In the genomic region with DNA sequence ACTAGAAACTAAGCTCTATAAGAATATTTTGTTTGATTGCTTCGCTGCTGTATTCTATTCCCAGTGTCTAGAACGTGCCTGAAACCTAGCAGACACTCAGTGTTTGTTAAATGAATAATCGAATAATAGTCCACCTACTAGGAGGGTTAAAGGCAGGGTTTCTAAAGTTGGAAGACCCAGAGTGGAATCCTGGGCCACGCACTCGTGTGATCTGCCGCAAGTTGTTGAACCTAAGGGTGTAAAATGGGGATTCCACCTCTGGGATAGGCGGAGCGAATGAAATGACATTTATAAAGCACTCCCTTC, we compare ENCODE assay signal across 8 cellular contexts. TPM values are rescaled to one million over a fixed set of nuclear protein-coding genes. Genes with fewer than 3 reads are reported as not detected.
A peak's percentile ranks its signal among the peaks of the same experiment; 100 is the strongest.
DNase-seq lines count a peak whose midpoint lies in the region; ATAC-seq and TF ChIP-seq lines count a peak whose summit lies in the region.

No MANE protein-coding gene starts in this region.

- no peaks in the 10 kb centered on the region for H3K9me3 ChIP-seq in tibial nerve

- peak overlapping the region; percentile 33 to 72 (median 58) for H3K27ac ChIP-seq in tibial nerve

- no peaks in the 10 kb centered on the region for H3K36me3 ChIP-seq in tibial nerve

- 8% methylated on average over 8 of the region's 8 CpGs for WGBS in tibial nerve, 2 donors

- TF ChIP-seq CTCF in tibial nerve (IDR thresholded peaks at IDR 0.05) = no peak

- no peak for TF ChIP-seq EP300 in tibial nerve (IDR thresholded peaks at IDR 0.05)

- CTCF ChIA-PET in activated naive CD4-positive, alpha-beta T cell treated with anti-CD3 and anti-CD28 coated beads for 36 hours (lab: Charles Lee) = interaction anchor here (1.1 to 2.0 kb wide), 3 partner anchors 22 to 69 kb away, joined by 3 to 5 read pairs (median 4); no protein-coding TSS in a partner anchor

- no peaks in the 10 kb centered on the region for H3K27me3 Mint-ChIP-seq in activated naive CD4-positive, alpha-beta T cell treated with anti-CD3 and anti-CD28 coated beads for 36 hours (ENCODE audit: low read depth)
- no peaks in the 10 kb centered on the region for H3K27me3 Mint-ChIP-seq in activated T-helper 2 cell treated with anti-CD3 and anti-CD28 coated beads, Interferon-gamma antibody, Interleukin-2, Interleukin-4, amounts not matched to agents 10 μg/mL and 5 μg/mL and 100 μg/mL, durations not matched to agents 14 hours and 24 hours and 36 hours (ENCODE audit: low read depth)
- H3K27me3 Mint-ChIP-seq in immature natural killer cell (ENCODE audit: low read depth in 3 of 3) = peaks cover 5 to 7% (median 7%) of the 10 kb centered on the region in 3 donors

- peak overlapping the region in 3 of 4 donors; percentile 1 to 39 (median 36) for H3K4me3 ChIP-seq in tibial nerve

- peak overlapping the region; percentile 97 for H3K4me3 Mint-ChIP-seq in activated naive CD4-positive, alpha-beta T cell treated with anti-CD3 and anti-CD28 coated beads for 36 hours
- H3K4me3 Mint-ChIP-seq in activated T-helper 2 cell treated with anti-CD3 and anti-CD28 coated beads, Interferon-gamma antibody, Interleukin-2, Interleukin-4, amounts not matched to agents 10 μg/mL and 5 μg/mL and 100 μg/mL, durations not matched to agents 14 hours and 24 hours and 36 hours (ENCODE audit: low read depth) = peak overlapping the region; percentile 99
- peak overlapping the region; percentile 86 to 98 (median 92) for H3K4me3 Mint-ChIP-seq in immature natural killer cell

- H3K27me3 ChIP-seq in tibial nerve = no peaks in the 10 kb centered on the region

- H3K4me1 Mint-ChIP-seq in activated naive CD4-positive, alpha-beta T cell treated with anti-CD3 and anti-CD28 coated beads for 36 hours (ENCODE audit: low read depth) = peaks cover 34% of the 10 kb centered on the region
- peaks cover 30% of the 10 kb centered on the region for H3K4me1 Mint-ChIP-seq in activated T-helper 2 cell treated with anti-CD3 and anti-CD28 coated beads, Interferon-gamma antibody, Interleukin-2, Interleukin-4, amounts not matched to agents 10 μg/mL and 5 μg/mL and 100 μg/mL, durations not matched to agents 14 hours and 24 hours and 36 hours (ENCODE audit: low read depth)
- peaks cover 42 to 48% of the 10 kb centered on the region in 2 donors for H3K4me1 Mint-ChIP-seq in immature natural killer cell

- ATAC-seq in HG02973 (IDR thresholded peaks at IDR 0.05; ENCODE audit: unreplicated experiment) = no peak
- ATAC-seq in GM21447 (IDR thresholded peaks at IDR 0.05; ENCODE audit: unreplicated experiment) = no peak

- DNase-seq in activated naive CD4-positive, alpha-beta T cell treated with anti-CD3 and anti-CD28 coated beads for 36 hours = no peak
- no peak for DNase-seq in activated naive CD4-positive, alpha-beta T cell treated with anti-CD3 and anti-CD28 coated beads, Interleukin-2, amount 50 U/mL, for 16 hours
- no peak for DNase-seq in activated T-helper 2 cell treated with anti-CD3 and anti-CD28 coated beads, Interferon-gamma antibody, Interleukin-2, Interleukin-4, amounts not matched to agents 10 μg/mL and 5 μg/mL and 100 μg/mL, durations not matched to agents 14 hours and 24 hours and 36 hours (ENCODE audit: low spot score)
- DNase-seq in immature natural killer cell (no peak), tibial nerve (ENCODE audit: low spot score in 2 of 2) (no peak), NCI-H2227 (lab: John Stamatoyannopoulos, UW; ENCODE audit: unreplicated experiment) (no peak)

- H3K27ac Mint-ChIP-seq in activated naive CD4-positive, alpha-beta T cell treated with anti-CD3 and anti-CD28 coated beads for 36 hours = peak overlapping the region; percentile 91
- H3K27ac Mint-ChIP-seq in activated T-helper 2 cell treated with anti-CD3 and anti-CD28 coated beads, Interferon-gamma antibody, Interleukin-2, Interleukin-4, amounts not matched to agents 10 μg/mL and 5 μg/mL and 100 μg/mL, durations not matched to agents 14 hours and 24 hours and 36 hours = peak overlapping the region; percentile 83
- H3K27ac Mint-ChIP-seq in immature natural killer cell = peak overlapping the region; percentile 73 to 93 (median 87)

- no peaks in the 10 kb centered on the region for H3K9me3 Mint-ChIP-seq in activated naive CD4-positive, alpha-beta T cell treated with anti-CD3 and anti-CD28 coated beads for 36 hours
- H3K9me3 Mint-ChIP-seq in activated T-helper 2 cell treated with anti-CD3 and anti-CD28 coated beads, Interferon-gamma antibody, Interleukin-2, Interleukin-4, amounts not matched to agents 10 μg/mL and 5 μg/mL and 100 μg/mL, durations not matched to agents 14 hours and 24 hours and 36 hours = no peaks in the 10 kb centered on the region
- H3K9me3 Mint-ChIP-seq in immature natural killer cell = no peaks in the 10 kb centered on the region

- no peak for TF ChIP-seq POLR2A in tibial nerve (IDR thresholded peaks at IDR 0.05)

- H3K36me3 Mint-ChIP-seq in activated naive CD4-positive, alpha-beta T cell treated with anti-CD3 and anti-CD28 coated beads for 36 hours (ENCODE audit: low read depth) = peaks cover 6% of the 10 kb centered on the region
- peaks cover 16% of the 10 kb centered on the region for H3K36me3 Mint-ChIP-seq in activated T-helper 2 cell treated with anti-CD3 and anti-CD28 coated beads, Interferon-gamma antibody, Interleukin-2, Interleukin-4, amounts not matched to agents 10 μg/mL and 5 μg/mL and 100 μg/mL, durations not matched to agents 14 hours and 24 hours and 36 hours (ENCODE audit: low read depth)
- no peaks in the 10 kb centered on the region for H3K36me3 Mint-ChIP-seq in immature natural killer cell

- intact Hi-C loops in activated naive CD4-positive, alpha-beta T cell treated with anti-CD3 and anti-CD28 coated beads for 36 hours (cut with micrococcal nuclease) = loop anchor here (1.0 to 2.0 kb wide), 3 partner anchors 8 to 110 kb away; a partner anchor contains a TSS
- intact Hi-C loops in activated T-helper 2 cell treated with anti-CD3 and anti-CD28 coated beads, Interferon-gamma antibody, Interleukin-2, Interleukin-4, amounts not matched to agents 10 μg/mL and 5 μg/mL and 100 μg/mL, durations not matched to agents 14 hours and 24 hours and 36 hours (cut with micrococcal nuclease) = loop anchor here (1.0 to 2.0 kb wide), 4 partner anchors 8 to 108 kb away; a partner anchor contains a TSS

- H3K4me1 ChIP-seq in tibial nerve = peaks cover 0 to 47% (median 16%) of the 10 kb centered on the region in 4 donors

RNA-seq across cellular contexts. Expression of a gene that starts 0.7 kb away (rescaled TPM):
- 10 to 100 TPM; 23.4 to 23.9 TPM for total RNA-seq in activated naive CD4-positive, alpha-beta T cell treated with anti-CD3 and anti-CD28 coated beads for 36 hours
- total RNA-seq in activated T-helper 2 cell treated with anti-CD3 and anti-CD28 coated beads, Interferon-gamma antibody, Interleukin-2, Interleukin-4, amounts not matched to agents 10 μg/mL and 5 μg/mL and 100 μg/mL, durations not matched to agents 14 hours and 24 hours and 36 hours = 75.5 and 75.7 TPM in 2 replicates
- 10 to 100 TPM in 2 of 3 donors, 1 to 10 TPM in 1; 7.1 to 20.7 (median 12.0) TPM for polyA plus RNA-seq in immature natural killer cell
- 10 to 100 TPM; 17.1 to 54.6 (median 35.0) TPM for total RNA-seq in tibial nerve

RNA-seq across cellular contexts. Expression of a gene that starts 35.4 kb away (rescaled TPM):
- 10 to 100 TPM; 13.7 to 15.7 TPM for total RNA-seq in activated naive CD4-positive, alpha-beta T cell treated with anti-CD3 and anti-CD28 coated beads for 36 hours
- 11.3 and 11.8 TPM in 2 replicates for total RNA-seq in activated T-helper 2 cell treated with anti-CD3 and anti-CD28 coated beads, Interferon-gamma antibody, Interleukin-2, Interleukin-4, amounts not matched to agents 10 μg/mL and 5 μg/mL and 100 μg/mL, durations not matched to agents 14 hours and 24 hours and 36 hours
- polyA plus RNA-seq in immature natural killer cell = not detected
- 1 to 10 TPM; 2.4 to 8.4 (median 4.6) TPM for total RNA-seq in tibial nerve

RNA-seq across cellular contexts. Expression of a gene that starts 47.6 kb away (rescaled TPM):
- total RNA-seq in activated naive CD4-positive, alpha-beta T cell treated with anti-CD3 and anti-CD28 coated beads for 36 hours = 10 to 100 TPM; 78.0 to 81.2 TPM
- 105 and 106 TPM in 2 replicates for total RNA-seq in activated T-helper 2 cell treated with anti-CD3 and anti-CD28 coated beads, Interferon-gamma antibody, Interleukin-2, Interleukin-4, amounts not matched to agents 10 μg/mL and 5 μg/mL and 100 μg/mL, durations not matched to agents 14 hours and 24 hours and 36 hours
- polyA plus RNA-seq in immature natural killer cell = 100 to 1,000 TPM in 1 of 3 donors, 10 to 100 TPM in 2; 78.9 to 125 (median 90.4) TPM
- total RNA-seq in tibial nerve = 100 to 1,000 TPM; 135 to 174 (median 170) TPM

RNA-seq across cellular contexts. Expression of a gene that starts 47.8 kb away (rescaled TPM):
- total RNA-seq in activated naive CD4-positive, alpha-beta T cell treated with anti-CD3 and anti-CD28 coated beads for 36 hours = 1 to 10 TPM; 1.5 to 2.6 TPM
- 0.37 and 0.91 TPM in 2 replicates for total RNA-seq in activated T-helper 2 cell treated with anti-CD3 and anti-CD28 coated beads, Interferon-gamma antibody, Interleukin-2, Interleukin-4, amounts not matched to agents 10 μg/mL and 5 μg/mL and 100 μg/mL, durations not matched to agents 14 hours and 24 hours and 36 hours
- polyA plus RNA-seq in immature natural killer cell = under 1 TPM in 1 of 3 donors, not detected in 2; 0.43 TPM
- total RNA-seq in tibial nerve = 1 to 10 TPM in 1 of 4 donors, under 1 TPM in 2, not detected in 1; 0.30 to 2.2 (median 0.84) TPM

RNA-seq across cellular contexts. Expression of a gene that starts 54.6 kb away (rescaled TPM):
- total RNA-seq in activated naive CD4-positive, alpha-beta T cell treated with anti-CD3 and anti-CD28 coated beads for 36 hours = under 1 TPM; 0.17 to 0.30 TPM
- 0.27 and 0.34 TPM in 2 replicates for total RNA-seq in activated T-helper 2 cell treated with anti-CD3 and anti-CD28 coated beads, Interferon-gamma antibody, Interleukin-2, Interleukin-4, amounts not matched to agents 10 μg/mL and 5 μg/mL and 100 μg/mL, durations not matched to agents 14 hours and 24 hours and 36 hours
- polyA plus RNA-seq in immature natural killer cell = not detected
- 10 to 100 TPM in 3 of 4 donors, 1 to 10 TPM in 1; 8.8 to 21.3 (median 11.4) TPM for total RNA-seq in tibial nerve
